Comparison of ENCODE assay signal across 8 cellular contexts in genomic region chr5:176416965-176417364, GRCh38. TPM values are rescaled to one million over a fixed set of nuclear protein-coding genes. Genes with fewer than 3 reads are reported as not detected.
DNase-seq lines count a peak whose midpoint lies in the region; ATAC-seq and TF ChIP-seq lines count a peak whose summit lies in the region.

No MANE protein-coding gene starts in this region.

- H3K4me1 Mint-ChIP-seq in T-helper 17 cell, result peaks cover 25% of the 10 kb centered on the region

- H3K27ac Mint-ChIP-seq in T-helper 17 cell, result peak overlapping the region; percentile 85

- H3K27me3 ChIP-seq in gastroesophageal sphincter (no peaks in the 10 kb centered on the region), skeletal muscle tissue (ENCODE audit: control insufficient read depth in 3 of 3, insufficient read depth in 3 of 3, low read length in 3 of 3) (no peaks in the 10 kb centered on the region), brain microvascular endothelial cell (replicated peaks) (no peaks in the 10 kb centered on the region)

- H3K4me1 ChIP-seq in gastroesophageal sphincter, result peaks cover 0 to 47% (median 29%) of the 10 kb centered on the region in 3 donors
- peaks cover 40 to 46% (median 43%) of the 10 kb centered on the region in 3 donors for H3K4me1 ChIP-seq in skeletal muscle tissue (ENCODE audit: control insufficient read depth in 3 of 3, insufficient read depth in 3 of 3, low read length in 3 of 3)

- H3K9ac ChIP-seq in skeletal muscle tissue (ENCODE audit: low read depth in 1 of 3, low read length in 3 of 3), result peak overlapping the region; percentile 67 to 83 (median 74)

- peak overlapping the region in 1 of 2 donors; percentile 97 for H3K4me3 ChIP-seq in gastroesophageal sphincter
- peak overlapping the region; percentile 62 to 73 (median 69) for H3K4me3 ChIP-seq in skeletal muscle tissue (ENCODE audit: low read length in 3 of 3)
- H3K4me3 ChIP-seq in brain microvascular endothelial cell (ENCODE audit: low read depth, low read length), result no peak overlapping the region

- peaks cover 2% of the 10 kb centered on the region for H3K36me3 Mint-ChIP-seq in T-helper 17 cell (ENCODE audit: low read depth)

- TF ChIP-seq CTCF in gastroesophageal sphincter (IDR thresholded peaks at IDR 0.05), result no peak
- TF ChIP-seq CTCF in brain microvascular endothelial cell (IDR thresholded peaks at IDR 0.05; ENCODE audit: low read depth, low read length, missing control alignments), result no peak

- H3K27me3 Mint-ChIP-seq in T-helper 17 cell, result peaks cover 7% of the 10 kb centered on the region

- WGBS in gastroesophageal sphincter (ENCODE audit: low coverage in 1 of 2), 2 donors, result 40 to 73% methylated on average over 5 to 11 of the region's 11 CpGs

- peak overlapping the region; percentile 89 for H3K4me3 Mint-ChIP-seq in T-helper 17 cell

- H3K27ac ChIP-seq in gastroesophageal sphincter (peak overlapping the region; percentile 14 to 97 (median 93)), skeletal muscle tissue (ENCODE audit: low read depth, low read length) (peak overlapping the region; percentile 69), brain microvascular endothelial cell (no peak overlapping the region)

- no peak for TF ChIP-seq POLR2A in gastroesophageal sphincter (IDR thresholded peaks at IDR 0.05)

- no peak for TF ChIP-seq EP300 in gastroesophageal sphincter (IDR thresholded peaks at IDR 0.05)

- ATAC-seq in T-helper 17 cell (no peak), gastroesophageal sphincter (no peak)

- in situ Hi-C loops in brain microvascular endothelial cell (cut with HindIII; ENCODE audit: low pct_ligation_motif_present, low sequenced_read_pairs), result no loop called here

- H3K36me3 ChIP-seq in gastroesophageal sphincter (no peaks in the 10 kb centered on the region), skeletal muscle tissue (ENCODE audit: control insufficient read depth in 3 of 3, insufficient read depth in 3 of 3, low read length in 3 of 3) (peaks cover 0 to 4% (median 2%) of the 10 kb centered on the region in 3 donors), brain microvascular endothelial cell (replicated peaks) (no peaks in the 10 kb centered on the region)

- no peaks in the 10 kb centered on the region for H3K9me3 ChIP-seq in T-helper 17 cell (ENCODE audit: control insufficient read depth, low read length, poor library complexity, severe bottlenecking)
- H3K9me3 ChIP-seq in gastroesophageal sphincter, result no peaks in the 10 kb centered on the region
- H3K9me3 ChIP-seq in skeletal muscle tissue (ENCODE audit: control insufficient read depth in 3 of 3, low read length in 3 of 3), result no peaks in the 10 kb centered on the region

- peak; percentile 9 for DNase-seq in H4 (ENCODE audit: low spot score)
- DNase-seq in T-helper 17 cell, result no peak
- DNase-seq in NCI-H748 (lab: John Stamatoyannopoulos, UW; ENCODE audit: unreplicated experiment), result no peak
- no peak for DNase-seq in kidney glomerular epithelial cell (lab: John Stamatoyannopoulos, UW)
- no peak for DNase-seq in T1000 (lab: John Stamatoyannopoulos, UW)
- no peak for DNase-seq in brain microvascular endothelial cell

RNA-seq across cellular contexts. Expression of gene CLTB, which starts 0.6 kb away (rescaled TPM):
- 80.4 and 81.9 TPM in 2 replicates for total RNA-seq in H4 (2014; rRNA removed; shearing (Covaris generic))
- total RNA-seq in T-helper 17 cell (10 to 100 TPM; 65.3 to 69.4 TPM), gastroesophageal sphincter (100 to 1,000 TPM; 222 to 285 (median 240) TPM), skeletal muscle tissue (44.4 TPM)

RNA-seq across cellular contexts. Expression of gene HIGD2A, which starts 28.4 kb away (rescaled TPM):
- 182 and 212 TPM in 2 replicates for total RNA-seq in H4 (2014; rRNA removed; shearing (Covaris generic))
- total RNA-seq in T-helper 17 cell (100 to 1,000 TPM; 119 to 135 TPM), gastroesophageal sphincter (100 to 1,000 TPM in 3 of 4 donors, 10 to 100 TPM in 1; 87.1 to 190 (median 157) TPM), skeletal muscle tissue (108 TPM)

RNA-seq across cellular contexts. Expression of gene NOP16, which starts 28.6 kb away (rescaled TPM):
- 30.9 and 47.2 TPM in 2 replicates for total RNA-seq in H4 (2014; rRNA removed; shearing (Covaris generic))
- total RNA-seq in T-helper 17 cell (10 to 100 TPM; 17.9 to 19.2 TPM), gastroesophageal sphincter (10 to 100 TPM in 3 of 4 donors, 1 to 10 TPM in 1; 9.1 to 22.3 (median 14.3) TPM), skeletal muscle tissue (9.9 TPM)

RNA-seq across cellular contexts. Expression of gene FAF2, which starts 31.2 kb away (rescaled TPM):
- total RNA-seq in H4 (2014; rRNA removed; shearing (Covaris generic)), result 59.3 and 64.6 TPM in 2 replicates
- 10 to 100 TPM; 23.1 to 24.2 TPM for total RNA-seq in T-helper 17 cell
- 10 to 100 TPM; 25.3 to 27.7 (median 25.5) TPM for total RNA-seq in gastroesophageal sphincter
- 24.0 TPM for total RNA-seq in skeletal muscle tissue

RNA-seq across cellular contexts. Expression of gene ARL10, which starts 51.7 kb away (rescaled TPM):
- total RNA-seq in H4 (2014; rRNA removed; shearing (Covaris generic)), result 0.02 TPM in 1 of 2 replicates, not detected in the other
- 1 to 10 TPM; 7.3 to 7.6 TPM for total RNA-seq in T-helper 17 cell
- total RNA-seq in gastroesophageal sphincter, result 10 to 100 TPM in 3 of 4 donors, 1 to 10 TPM in 1; 4.4 to 23.3 (median 10.8) TPM
- 9.4 TPM for total RNA-seq in skeletal muscle tissue
